Comparison of ENCODE assay signal across 18 cellular contexts in genomic region chr7:70405241-70405640, GRCh38.
"Had no signal": no experiment of that assay in that cellular context is flagged by ENCODE, and none has a peak within 500 bp of the region (broad histone marks: within the 10 kb centered on the region; RNA-seq: fewer than 3 reads in every experiment).

No MANE protein-coding gene starts in this region.

- DNase-seq: activated CD4-positive, alpha-beta T cell treated with anti-CD3 and anti-CD28 coated beads, Interleukin-2, amount 50 U/mL, for 4 hours; activated CD4-positive, CD25-positive, alpha-beta regulatory T cell treated with anti-CD3 and anti-CD28 coated beads, Interleukin-2, amount 50 U/mL, for 72 hours; activated gamma-delta T cell; caudate nucleus; effector memory CD8-positive, alpha-beta T cell; hypothalamus; islet precursor cell; left ventricle myocardium inferior; mammary epithelial cell; mucosa of descending colon; naive thymus-derived CD4-positive, alpha-beta T cell; sigmoid colon; spleen; stimulated activated CD8-positive, alpha-beta memory T cell treated with anti-CD3 and anti-CD28 coated beads, Interleukin-4, amount 100 ng/mL, for 48 hours; stimulated activated naive CD4-positive, alpha-beta T cell; T-helper 17 cell; thyroid gland had no signal

- H3K4me3 ChIP-seq: left ventricle myocardium inferior, mucosa of descending colon, sigmoid colon, spleen, thyroid gland had no signal

- H3K9me3 ChIP-seq: left ventricle myocardium inferior, mucosa of descending colon, sigmoid colon, spleen, thyroid gland had no signal

- H3K4me1 ChIP-seq: left ventricle myocardium inferior had no signal

- H3K27ac ChIP-seq: left ventricle myocardium inferior, sigmoid colon, spleen, thyroid gland, VCaP had no signal

- ATAC-seq: effector memory CD8-positive, alpha-beta T cell; mucosa of descending colon; naive thymus-derived CD4-positive, alpha-beta T cell; T-helper 17 cell had no signal

- H3K27me3 ChIP-seq: sigmoid colon, spleen, thyroid gland had no signal

- H3K36me3 ChIP-seq: left ventricle myocardium inferior, sigmoid colon, spleen, thyroid gland had no signal
